ENCODE assay signal across 9 cellular contexts in genomic region chr19:49387936-49388372, GRCh38. TPM values are rescaled to one million over a fixed set of nuclear protein-coding genes. Genes with fewer than 3 reads are reported as not detected.
DNase-seq lines count a peak whose midpoint lies in the region; ATAC-seq and TF ChIP-seq lines count a peak whose summit lies in the region.
"Had no signal": no experiment of that assay in that cellular context is flagged by ENCODE, and none has a peak within 500 bp of the region (broad histone marks: within the 10 kb centered on the region; RNA-seq: fewer than 3 reads in every experiment).

Gene KASH5 (plus strand): TSS chr19:49388249. CDS start chr19:49390884, 2,635 bp downstream.

- H3K27me3 ChIP-seq in RWPE2 (ENCODE audit: insufficient read depth, poor library complexity, severe bottlenecking) (no peaks in the 10 kb centered on the region), foreskin keratinocyte (peaks cover 5% of the 10 kb centered on the region), HAP-1 (ENCODE audit: low read depth) (peaks cover 4% of the 10 kb centered on the region; the same call in 1 of the 2 replicates)

- H3K4me1 ChIP-seq in RWPE2 (ENCODE audit: insufficient read depth, poor library complexity, severe bottlenecking) (no peaks in the 10 kb centered on the region), foreskin keratinocyte (no peaks in the 10 kb centered on the region), HAP-1 (no peaks in the 10 kb centered on the region)

- no peak for TF ChIP-seq CTCF in RWPE2 (IDR thresholded peaks at IDR 0.05; ENCODE audit: poor library complexity, severe bottlenecking)
- TF ChIP-seq CTCF in foreskin keratinocyte (conservative IDR thresholded peaks at IDR 0.05) = no peak

- ATAC-seq in GM18517 (IDR thresholded peaks at IDR 0.05; ENCODE audit: unreplicated experiment) (peak; percentile 65), RWPE2 (ENCODE audit: low read depth) (no peak), foreskin keratinocyte (no peak)

- H3K9me3 ChIP-seq in RWPE2 (ENCODE audit: severe bottlenecking) = no peaks in the 10 kb centered on the region
- H3K9me3 ChIP-seq in HAP-1 = no peaks in the 10 kb centered on the region; the same call in 1 of the 2 replicates

- H3K36me3 ChIP-seq in RWPE2 (ENCODE audit: low read depth) = no peaks in the 10 kb centered on the region
- H3K36me3 ChIP-seq in HAP-1 (replicated peaks) = no peaks in the 10 kb centered on the region

- in situ Hi-C loops in HAP-1 (cut with MboI; ENCODE audit: low sequenced_read_pairs) = no loop called here

- H3K27ac ChIP-seq in RWPE2 (ENCODE audit: poor library complexity, severe bottlenecking) (no peak within 1 kb of the TSS), foreskin keratinocyte (no peak within 1 kb of the TSS)

- DNase-seq in RWPE2 (ENCODE audit: low spot score) = no peak
- peak; percentile 81 for DNase-seq in activated naive CD4-positive, alpha-beta T cell treated with Interleukin-2 at 50 U/mL for 16 hours
- DNase-seq in inferior parietal cortex (ENCODE audit: extremely low spot score) = peak; percentile 35
- DNase-seq in stimulated activated CD8-positive, alpha-beta memory T cell treated with anti-CD3 and anti-CD28 coated beads, Interleukin-12 subunit alpha, Interleukin-12 subunit beta, amount 100 ng/mL, for 24 hours (ENCODE audit: extremely low read depth) = peak; percentile 76
- DNase-seq in 8988T = no peak
- no peak for DNase-seq in foreskin keratinocyte
- DNase-seq in HAP-1 (ENCODE audit: low spot score in 2 of 2) = no peak

- H3K4me3 ChIP-seq in RWPE2 (ENCODE audit: severe bottlenecking) (peak within 1 kb of the TSS; percentile 3), HAP-1 (no peak within 1 kb of the TSS)

RNA-seq across cellular contexts. Expression of gene KASH5, which starts in this region (rescaled TPM):
- total RNA-seq in foreskin keratinocyte = not detected in 2 replicates
- not detected in 2 replicates for polyA plus RNA-seq in foreskin keratinocyte
- total RNA-seq: neural crest cell had no signal

Comparison
In these comparisons a context has a peak if more than half of its experiments do, and no peak if none do; other contexts are left out.
1. DNase-seq: peak in activated naive CD4-positive, alpha-beta T cell treated with Interleukin-2 at 50 U/mL for 16 hours (single experiment), inferior parietal cortex (single experiment) and stimulated activated CD8-positive, alpha-beta memory T cell treated with anti-CD3 and anti-CD28 coated beads, Interleukin-12 subunit alpha, Interleukin-12 subunit beta, amount 100 ng/mL, for 24 hours (single experiment); none in RWPE2 (single experiment), 8988T (single experiment), foreskin keratinocyte (0 of 2) and HAP-1 (0 of 2).